15 cellular contexts compared by ENCODE assay signal in the genomic region with DNA sequence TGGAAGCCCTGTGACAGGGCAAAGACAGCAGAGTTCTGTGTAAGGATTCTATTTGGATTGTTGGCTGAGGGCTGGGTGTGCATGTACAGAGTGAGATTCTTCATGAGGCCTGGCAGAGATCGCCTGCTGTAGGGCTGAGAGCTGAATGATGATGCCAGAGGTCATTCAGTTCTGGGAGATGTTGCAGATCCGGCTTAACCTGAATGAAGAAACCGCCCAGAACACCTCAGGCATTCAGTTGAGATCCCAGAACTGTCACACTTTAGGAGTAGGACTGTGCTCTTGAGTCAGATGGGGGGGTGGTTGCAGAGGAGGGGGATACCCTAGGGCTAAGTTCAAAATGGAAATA. TPM values are rescaled to one million over a fixed set of nuclear protein-coding genes. Genes with fewer than 3 reads are reported as not detected.
A peak's percentile ranks its signal among the peaks of the same experiment; 100 is the strongest.
DNase-seq lines count a peak whose midpoint lies in the region; ATAC-seq, FAIRE-seq and TF ChIP-seq lines count a peak whose summit lies in the region.
"Had no signal": no experiment of that assay in that cellular context is flagged by ENCODE, and none has a peak within 500 bp of the region (broad histone marks: within the 10 kb centered on the region; RNA-seq: fewer than 3 reads in every experiment).

No MANE protein-coding gene starts in this region.

- intact Hi-C loops in lower lobe of right lung (cut with DNase I): no loop called here

- peak overlapping the region; percentile 84 for H3K4me2 ChIP-seq in keratinocyte (ENCODE audit: control insufficient read depth, extremely low read depth, insufficient read depth, low read depth, low read length)

- peak overlapping the region; percentile 100 for H3K27ac Mint-ChIP-seq in activated naive CD8-positive, alpha-beta T cell

- no peaks in the 10 kb centered on the region for H4K20me1 ChIP-seq in keratinocyte (ENCODE audit: control insufficient read depth, extremely low read depth, insufficient read depth, low read length)

- no peaks in the 10 kb centered on the region for H3K9me3 Mint-ChIP-seq in activated naive CD8-positive, alpha-beta T cell (ENCODE audit: low read depth)

- peak overlapping the region; percentile 70 for H3K4me3 Mint-ChIP-seq in activated naive CD8-positive, alpha-beta T cell

- H3K36me3 Mint-ChIP-seq in activated naive CD8-positive, alpha-beta T cell: no peaks in the 10 kb centered on the region

- H3K27me3 ChIP-seq in keratinocyte (ENCODE audit: control insufficient read depth, extremely low read depth, insufficient read depth, low read length) (no peaks in the 10 kb centered on the region), lower lobe of right lung (ENCODE audit: low read depth) (no peaks in the 10 kb centered on the region)
- H3K27me3 ChIP-seq: BE2C had no signal

- H3K4me1 ChIP-seq in keratinocyte (ENCODE audit: control insufficient read depth, extremely low read depth, insufficient read depth, low read length) (peaks cover 33% of the 10 kb centered on the region), lower lobe of right lung (peaks cover 20% of the 10 kb centered on the region)
- H3K4me1 ChIP-seq: BE2C had no signal

- peak overlapping the region; percentile 9; the same call in 1 of the 2 replicates for H3K4me3 ChIP-seq in GM08714 (ENCODE audit: low read length)
- H3K4me3 ChIP-seq in keratinocyte (ENCODE audit: control insufficient read depth in 2 of 3, extremely low read depth in 1 of 3, insufficient read depth in 2 of 3, low read depth in 1 of 3, low read length in 3 of 3): peak overlapping the region in 2 of 3 experiments; percentile 9 to 21
- H3K4me3 ChIP-seq in lower lobe of right lung: no peak overlapping the region
- H3K4me3 ChIP-seq: K562, lung had no signal

- no peaks in the 10 kb centered on the region for H3K79me2 ChIP-seq in keratinocyte (ENCODE audit: control insufficient read depth, insufficient read depth, low read length)

- ATAC-seq in GM18858 (IDR thresholded peaks at IDR 0.05; ENCODE audit: unreplicated experiment): no peak
- no peak for ATAC-seq in lower lobe of right lung
- ATAC-seq: K562, SK-N-SH treated with all-trans-retinoic acid at 6 μM for 48 hours had no signal

- H3K9me3 ChIP-seq in keratinocyte (ENCODE audit: control insufficient read depth, low read depth, low read length): no peaks in the 10 kb centered on the region
- H3K9me3 ChIP-seq in lower lobe of right lung: no peaks in the 10 kb centered on the region
- H3K9me3 ChIP-seq: BE2C had no signal

- no peaks in the 10 kb centered on the region for H3K27me3 Mint-ChIP-seq in activated naive CD8-positive, alpha-beta T cell

- H3K4me1 Mint-ChIP-seq in activated naive CD8-positive, alpha-beta T cell (ENCODE audit: low read depth): peaks cover 75% of the 10 kb centered on the region

- dilution Hi-C loops in keratinocyte (cut with MboI; ENCODE audit: extremely low pct_ligation_motif_present, low sequenced_read_pairs): no loop called here

- DNase-seq in keratinocyte (ENCODE audit: low read depth, low spot score) (no peak), NCI-H526 (lab: John Stamatoyannopoulos, UW) (no peak), NCI-H1694 treated with DMSO at 0.1 percent for 48 hours (lab: John Stamatoyannopoulos, UW) (no peak), lower lobe of right lung (no peak)
- DNase-seq: BE2C, GDM1, glutamatergic neuron, NCI-H2029 treated with DMSO at 0.1 percent for 48 hours had no signal

- H3K9ac ChIP-seq in keratinocyte (ENCODE audit: control insufficient read depth, extremely low read depth, insufficient read depth, low read length): peak overlapping the region; percentile 36

- TF ChIP-seq CTCF in 22Rv1 (IDR thresholded peaks at IDR 0.05) (no peak), keratinocyte (optimal IDR thresholded peaks at IDR 0.05 in 1 of 3, IDR thresholded peaks at IDR 0.05 in 1 of 3, conservative IDR thresholded peaks at IDR 0.05 in 1 of 3; ENCODE audit: extremely low read depth in 1 of 3, insufficient read depth in 2 of 3, low read length in 3 of 3) (no peak), lower lobe of right lung (IDR thresholded peaks at IDR 0.05) (no peak)

- no peaks in the 10 kb centered on the region for H3K9me1 ChIP-seq in keratinocyte (ENCODE audit: control insufficient read depth, extremely low read depth, insufficient read depth, low read length)

- FAIRE-seq in keratinocyte (lab: Jason Lieb, UNC): peak; percentile 98
- FAIRE-seq: K562 had no signal

- H3K27ac ChIP-seq in 22Rv1 (peak overlapping the region; percentile 54), keratinocyte (ENCODE audit: control insufficient read depth, insufficient read depth, low read length) (peak overlapping the region; percentile 56), lower lobe of right lung (no peak overlapping the region)

- H3K36me3 ChIP-seq in keratinocyte (ENCODE audit: control insufficient read depth in 2 of 2, extremely low read depth in 1 of 2, insufficient read depth in 2 of 2, low read length in 2 of 2) (no peaks in the 10 kb centered on the region), lower lobe of right lung (no peaks in the 10 kb centered on the region)
- H3K36me3 ChIP-seq: BE2C had no signal

- peak overlapping the region; percentile 15 for H2AFZ ChIP-seq in keratinocyte (ENCODE audit: control insufficient read depth, low read length)

RNA-seq across cellular contexts. Expression of gene EVL, which starts 5.8 kb away (rescaled TPM):
- polyA plus RNA-seq in keratinocyte: 12.0 to 16.2 TPM (median 13.2 TPM) in 3 replicates
- 32.6 TPM for polyA plus RNA-seq in keratinocyte (2011; ENCODE audit: low read depth)
- 9.4 and 13.2 TPM in 2 replicates for polyA plus RNA-seq in keratinocyte (2011; cell fraction: cytosol; rRNA removed)
- polyA plus RNA-seq in keratinocyte (2011; cell fraction: nucleus; rRNA removed): 52.6 and 66.7 TPM in 2 replicates
- polyA plus RNA-seq in keratinocyte (2012; ENCODE audit: low replicate concordance): 13.1 and 17.6 TPM in 2 replicates
- polyA minus RNA-seq in keratinocyte: 8.2 to 26.8 TPM (median 10.1 TPM) in 3 replicates
- 11.3 TPM for polyA minus RNA-seq in keratinocyte (2011; cell fraction: cytosol; rRNA and poly(A)+ RNA removed)
- polyA minus RNA-seq in keratinocyte (2011; cell fraction: nucleus; rRNA and poly(A)+ RNA removed): 11.3 and 19.3 TPM in 2 replicates
- 226 TPM for total RNA-seq in lower lobe of right lung
